In genomic region chr19:51572415-51572814, GRCh38 we compare ENCODE assay signal across 9 cellular contexts. TPM values are rescaled to one million over a fixed set of nuclear protein-coding genes. Genes with fewer than 3 reads are reported as not detected.
DNase-seq lines count a peak whose midpoint lies in the region; ATAC-seq and TF ChIP-seq lines count a peak whose summit lies in the region.
"Had no signal": no experiment of that assay in that cellular context is flagged by ENCODE, and none has a peak within 500 bp of the region (broad histone marks: within the 10 kb centered on the region; RNA-seq: fewer than 3 reads in every experiment).

No MANE protein-coding gene starts in this region.

- TF ChIP-seq POLR2A in vagina (IDR thresholded peaks at IDR 0.05): no peak

- H3K4me3 Mint-ChIP-seq in activated naive CD4-positive, alpha-beta T cell treated with anti-CD3 and anti-CD28 coated beads, Interleukin-2, amount 50 U/mL, for 24 hours: peak overlapping the region; percentile 99
- peak overlapping the region; percentile 48 to 100 (median 94) for H3K4me3 Mint-ChIP-seq in immature natural killer cell

- H3K9me3 Mint-ChIP-seq in activated naive CD4-positive, alpha-beta T cell treated with anti-CD3 and anti-CD28 coated beads, Interleukin-2, amount 50 U/mL, for 24 hours: no peaks in the 10 kb centered on the region
- H3K9me3 Mint-ChIP-seq in activated naive CD4-positive, alpha-beta T cell treated with anti-CD3 and anti-CD28 coated beads, Interleukin-2, amount 50 U/mL, for 72 hours: peaks cover 0 to 4% of the 10 kb centered on the region in 2 donors
- H3K9me3 Mint-ChIP-seq in immature natural killer cell: peaks cover 0 to 4% (median 0%) of the 10 kb centered on the region in 6 donors

- no peak overlapping the region for H3K27ac ChIP-seq in vagina

- intact Hi-C loops in vagina (cut with DNase I): no loop called here

- H3K27ac Mint-ChIP-seq in activated naive CD4-positive, alpha-beta T cell treated with anti-CD3 and anti-CD28 coated beads, Interleukin-2, amount 50 U/mL, for 24 hours: no peak overlapping the region
- H3K27ac Mint-ChIP-seq in activated naive CD4-positive, alpha-beta T cell treated with anti-CD3 and anti-CD28 coated beads, Interleukin-2, amount 50 U/mL, for 72 hours: peak overlapping the region in 1 of 2 donors; percentile 90
- peak overlapping the region in 2 of 6 donors; percentile 36 for H3K27ac Mint-ChIP-seq in immature natural killer cell

- no peaks in the 10 kb centered on the region for H3K9me3 ChIP-seq in vagina

- no peaks in the 10 kb centered on the region for H3K27me3 ChIP-seq in vagina

- no peaks in the 10 kb centered on the region for H3K27me3 Mint-ChIP-seq in activated naive CD4-positive, alpha-beta T cell treated with anti-CD3 and anti-CD28 coated beads, Interleukin-2, amount 50 U/mL, for 24 hours
- H3K27me3 Mint-ChIP-seq in immature natural killer cell (ENCODE audit: low read depth in 3 of 3): peaks cover 0 to 11% (median 6%) of the 10 kb centered on the region in 3 donors

- TF ChIP-seq CTCF in WI38 (IDR thresholded peaks at IDR 0.05; ENCODE audit: low read depth, low read length) (no peak), vagina (IDR thresholded peaks at IDR 0.05) (no peak)

- peaks cover 25% of the 10 kb centered on the region for H3K36me3 Mint-ChIP-seq in activated naive CD4-positive, alpha-beta T cell treated with anti-CD3 and anti-CD28 coated beads, Interleukin-2, amount 50 U/mL, for 24 hours
- peaks cover 37 to 41% of the 10 kb centered on the region in 2 donors for H3K36me3 Mint-ChIP-seq in activated naive CD4-positive, alpha-beta T cell treated with anti-CD3 and anti-CD28 coated beads, Interleukin-2, amount 50 U/mL, for 72 hours
- peaks cover 10 to 18% (median 14%) of the 10 kb centered on the region in 3 donors for H3K36me3 Mint-ChIP-seq in immature natural killer cell

- no peak for ATAC-seq in activated naive CD4-positive, alpha-beta T cell treated with anti-CD3 and anti-CD28 coated beads, Interleukin-2, amount 50 U/mL, for 72 hours
- no peak for ATAC-seq in HG03025 (IDR thresholded peaks at IDR 0.05; ENCODE audit: low FRiP score, unreplicated experiment)

- peaks cover 0 to 14% of the 10 kb centered on the region in 2 donors for H3K36me3 ChIP-seq in vagina

- peaks cover 24% of the 10 kb centered on the region for H3K4me1 ChIP-seq in vagina

- peaks cover 36% of the 10 kb centered on the region for H3K4me1 Mint-ChIP-seq in activated naive CD4-positive, alpha-beta T cell treated with anti-CD3 and anti-CD28 coated beads, Interleukin-2, amount 50 U/mL, for 24 hours
- peaks cover 30 to 40% of the 10 kb centered on the region in 2 donors for H3K4me1 Mint-ChIP-seq in immature natural killer cell

- DNase-seq in activated naive CD4-positive, alpha-beta T cell treated with anti-CD3 and anti-CD28 coated beads, Interleukin-2, amount 50 U/mL, for 72 hours (ENCODE audit: low spot score in 2 of 2): no peak
- no peak for DNase-seq in immature natural killer cell
- no peak for DNase-seq in vagina (ENCODE audit: extremely low spot score in 2 of 2)
- DNase-seq in dedifferentiated amniotic fluid mesenchymal stem cell (ENCODE audit: extremely low spot score): no peak
- DNase-seq in stimulated activated CD4-positive, alpha-beta T cell treated with anti-CD3 and anti-CD28 coated beads, Interleukin-4, amount 100 ng/mL, for 24 hours: no peak

- H3K4me3 ChIP-seq in WI38 (ENCODE audit: low read depth, low read length): peak overlapping the region; percentile 87
- peak overlapping the region; percentile 70 to 75 for H3K4me3 ChIP-seq in vagina

RNA-seq across cellular contexts. Expression of gene ZNF175, which starts 1.3 kb away (rescaled TPM):
- total RNA-seq in activated naive CD4-positive, alpha-beta T cell treated with anti-CD3 and anti-CD28 coated beads, Interleukin-2, amount 50 U/mL, for 72 hours: 10 to 100 TPM; 11.3 to 14.2 TPM
- polyA plus RNA-seq in immature natural killer cell: 1 to 10 TPM in 1 of 3 donors, under 1 TPM in 2; 0.79 to 2.2 (median 0.81) TPM
- total RNA-seq in vagina: 8.1 TPM

RNA-seq across cellular contexts. Expression of gene SIGLEC6, which starts 40.9 kb away (rescaled TPM):
- not detected for total RNA-seq in activated naive CD4-positive, alpha-beta T cell treated with anti-CD3 and anti-CD28 coated beads, Interleukin-2, amount 50 U/mL, for 72 hours
- under 1 TPM in 2 of 3 donors, not detected in 1; 0.39 to 0.68 TPM for polyA plus RNA-seq in immature natural killer cell
- total RNA-seq in vagina: 1.2 TPM
- total RNA-seq: Daoy had no signal

RNA-seq across cellular contexts. Expression of gene SIGLEC5, which starts 57.8 kb away (rescaled TPM):
- not detected for total RNA-seq in activated naive CD4-positive, alpha-beta T cell treated with anti-CD3 and anti-CD28 coated beads, Interleukin-2, amount 50 U/mL, for 72 hours
- under 1 TPM in 1 of 3 donors, not detected in 2; 0.49 TPM for polyA plus RNA-seq in immature natural killer cell
- 0.49 TPM for total RNA-seq in vagina
- total RNA-seq: Daoy had no signal
